In the genomic region with DNA sequence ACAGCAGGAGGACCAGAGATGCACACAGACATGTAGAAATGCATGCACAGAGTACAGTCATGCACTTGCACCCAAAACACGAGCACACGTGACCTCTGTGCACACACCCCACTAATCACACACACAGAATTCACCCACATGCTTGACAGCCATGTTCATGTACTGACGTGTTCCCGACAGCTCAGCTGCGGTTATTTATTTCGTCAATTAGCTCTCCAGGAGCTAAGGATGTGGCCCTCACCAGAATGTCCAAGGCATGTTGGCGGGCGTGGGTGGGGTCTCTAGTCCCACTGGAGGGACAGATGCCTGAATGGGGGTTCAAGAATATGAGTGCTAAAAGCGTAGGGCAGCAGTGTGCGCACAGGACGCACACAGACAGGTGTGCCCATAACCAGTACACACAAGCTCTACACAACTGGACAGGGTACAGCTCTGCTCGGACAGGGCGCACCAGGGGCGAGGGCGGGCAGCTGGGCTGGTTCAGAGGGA, we compare ENCODE assay signal across 8 cellular contexts. TPM values are rescaled to one million over a fixed set of nuclear protein-coding genes. Genes with fewer than 3 reads are reported as not detected.
DNase-seq lines count a peak whose midpoint lies in the region; ATAC-seq, FAIRE-seq and TF ChIP-seq lines count a peak whose summit lies in the region.

No MANE protein-coding gene starts in this region.

- peaks cover 20% of the 10 kb centered on the region for H3K79me2 ChIP-seq in keratinocyte (ENCODE audit: control insufficient read depth, insufficient read depth, low read length)

- H3K23ac ChIP-seq in IMR-90 (ENCODE audit: low read depth, low read length): peak overlapping the region; percentile 44; the same call in 1 of the 2 replicates

- H3K9ac ChIP-seq in IMR-90 (ENCODE audit: low read depth, low read length): no peak overlapping the region
- H3K9ac ChIP-seq in adipocyte (ENCODE audit: low read length): peak overlapping the region; percentile 88
- peak overlapping the region; percentile 80 for H3K9ac ChIP-seq in keratinocyte (ENCODE audit: control insufficient read depth, extremely low read depth, insufficient read depth, low read length)

- H3K4me3 ChIP-seq in IMR-90 (ENCODE audit: insufficient read depth, low read depth, low read length) (peak overlapping the region; percentile 8), adipocyte (ENCODE audit: low read length) (peak overlapping the region; percentile 87), keratinocyte (ENCODE audit: control insufficient read depth in 2 of 3, extremely low read depth in 1 of 3, insufficient read depth in 2 of 3, low read depth in 1 of 3, low read length in 3 of 3) (peak overlapping the region; percentile 89 to 94 (median 91)), stomach (peak overlapping the region; percentile 84 to 87 (median 86))

- H2AK5ac ChIP-seq in IMR-90 (ENCODE audit: low read depth, low read length): peak overlapping the region; percentile 54

- no peaks in the 10 kb centered on the region for H3K9me3 Mint-ChIP-seq in activated T-cell treated with anti-CD3 and anti-CD28 coated beads, Interleukin-2, amount 50 U/mL, for 4 hours

- TF ChIP-seq CTCF in IMR-90 (conservative IDR thresholded peaks at IDR 0.05; ENCODE audit: low read depth, low read length): no peak
- TF ChIP-seq CTCF in keratinocyte (optimal IDR thresholded peaks at IDR 0.05 in 1 of 3, IDR thresholded peaks at IDR 0.05 in 1 of 3, conservative IDR thresholded peaks at IDR 0.05 in 1 of 3; ENCODE audit: extremely low read depth in 1 of 3, insufficient read depth in 2 of 3, low read length in 3 of 3): no peak
- no peak for TF ChIP-seq CTCF in stomach (IDR thresholded peaks at IDR 0.05)

- POLR2A ChIA-PET in IMR-90 (lab: Charles Lee; ENCODE audit: unreplicated experiment): interaction anchor here (1.0 kb wide), 1 partner anchor 115 kb away, joined by 4 read pairs; a partner anchor contains a TSS

- no peak for DNase-seq in activated T-cell treated with anti-CD3 and anti-CD28 coated beads, Interleukin-2, amount 50 U/mL, for 4 hours
- DNase-seq in activated T-cell treated with anti-CD3 and anti-CD28 coated beads for 4 hours (no peak), IMR-90 (no peak), adipocyte (ENCODE audit: low read depth) (no peak), keratinocyte (ENCODE audit: low read depth, low spot score) (peak; percentile 81), stomach (no peak), GOT3 (lab: John Stamatoyannopoulos, UW) (no peak), SHP77 (lab: John Stamatoyannopoulos, UW) (no peak)

- dilution Hi-C loops in IMR-90 (cut with HindIII; ENCODE audit: low sequenced_read_pairs, unreplicated experiment): no loop called here
- dilution Hi-C loops in keratinocyte (cut with MboI; ENCODE audit: extremely low pct_ligation_motif_present, low sequenced_read_pairs): no loop called here

- peak overlapping the region; percentile 74 for H3K4ac ChIP-seq in IMR-90 (ENCODE audit: low read depth, low read length)

- BruUV-seq in IMR-90 (replicated peaks; lab: Mats Ljungman, UMichigan): no TSS peak

- peaks cover 27 to 38% of the 10 kb centered on the region in 2 experiments for H3K79me1 ChIP-seq in IMR-90 (ENCODE audit: low read depth in 1 of 2, low read length in 2 of 2)

- H3K4me2 ChIP-seq in IMR-90 (ENCODE audit: low read depth, low read length) (peak overlapping the region; percentile 68), keratinocyte (ENCODE audit: control insufficient read depth, extremely low read depth, insufficient read depth, low read depth, low read length) (peak overlapping the region; percentile 96)

- H3K4me3 Mint-ChIP-seq in activated T-cell treated with anti-CD3 and anti-CD28 coated beads, Interleukin-2, amount 50 U/mL, for 4 hours: peak overlapping the region; percentile 90

- H3K14ac ChIP-seq in IMR-90 (replicated peaks; ENCODE audit: low read depth, low read length): 0 out of 2 replicates have a peak overlapping the region, but pooled peaks have one; percentile 6

- peaks cover 11% of the 10 kb centered on the region; the same call in 1 of the 2 replicates for H4K20me1 ChIP-seq in IMR-90 (ENCODE audit: insufficient read depth, low read length)
- no peaks in the 10 kb centered on the region for H4K20me1 ChIP-seq in keratinocyte (ENCODE audit: control insufficient read depth, extremely low read depth, insufficient read depth, low read length)

- no peaks in the 10 kb centered on the region for H3K27me3 Mint-ChIP-seq in activated T-cell treated with anti-CD3 and anti-CD28 coated beads, Interleukin-2, amount 50 U/mL, for 4 hours (ENCODE audit: low read depth)

- CTCF ChIA-PET in IMR-90 (lab: Yijun Ruan, JAX): interaction anchor here (0.8 to 1.3 kb wide), 2 partner anchors 82 to 140 kb away, joined by 3 read pairs; a partner anchor contains a TSS

- TF ChIP-seq EP300 in stomach (IDR thresholded peaks at IDR 0.05): no peak

- peaks cover 25% of the 10 kb centered on the region for H3K36me3 Mint-ChIP-seq in activated T-cell treated with anti-CD3 and anti-CD28 coated beads, Interleukin-2, amount 50 U/mL, for 4 hours (ENCODE audit: insufficient read depth)

- H2BK5ac ChIP-seq in IMR-90 (ENCODE audit: low read depth, low read length, poor library complexity, severe bottlenecking): peak overlapping the region; percentile 20

- H3K9me3 ChIP-seq in IMR-90 (ENCODE audit: control insufficient read depth, insufficient read depth, low read length) (no peaks in the 10 kb centered on the region), adipocyte (ENCODE audit: control insufficient read depth, low read length) (no peaks in the 10 kb centered on the region), keratinocyte (ENCODE audit: control insufficient read depth, low read depth, low read length) (no peaks in the 10 kb centered on the region), stomach (no peaks in the 10 kb centered on the region)

- in situ Hi-C loops in IMR-90 (cut with MboI; ENCODE audit: low sequenced_read_pairs): no loop called here

- peak overlapping the region; percentile 14; the same call in 1 of the 2 replicates for H3K27ac ChIP-seq in IMR-90 (ENCODE audit: insufficient read depth, low read length)
- peak overlapping the region; percentile 91 for H3K27ac ChIP-seq in keratinocyte (ENCODE audit: control insufficient read depth, insufficient read depth, low read length)
- H3K27ac ChIP-seq in stomach: peak overlapping the region; percentile 87 to 90 (median 89)

- H4K91ac ChIP-seq in IMR-90 (ENCODE audit: insufficient read depth, low read depth, low read length): peak overlapping the region; percentile 76

- H2BK15ac ChIP-seq in IMR-90 (ENCODE audit: low read depth, low read length): no peak overlapping the region

- peak overlapping the region; percentile 91 for H4K5ac ChIP-seq in IMR-90 (ENCODE audit: low read depth, low read length)

- H3K9me1 ChIP-seq in IMR-90 (ENCODE audit: insufficient read depth, low read length) (peaks cover 17% of the 10 kb centered on the region), keratinocyte (ENCODE audit: control insufficient read depth, extremely low read depth, insufficient read depth, low read length) (no peaks in the 10 kb centered on the region)

- peak; percentile 67 for FAIRE-seq in keratinocyte (lab: Jason Lieb, UNC)

- H3K56ac ChIP-seq in IMR-90 (ENCODE audit: extremely low read depth, insufficient read depth, low read length): no peak overlapping the region

- H3K4me1 ChIP-seq in IMR-90 (ENCODE audit: control insufficient read depth, insufficient read depth, low read length) (peaks cover 27% of the 10 kb centered on the region), adipocyte (ENCODE audit: control insufficient read depth, insufficient read depth, low read length) (peaks cover 20% of the 10 kb centered on the region), keratinocyte (ENCODE audit: control insufficient read depth, extremely low read depth, insufficient read depth, low read length) (peaks cover 29% of the 10 kb centered on the region), stomach (peaks cover 33 to 64% (median 49%) of the 10 kb centered on the region in 4 donors)

- peak overlapping the region; percentile 68 for H2AK9ac ChIP-seq in IMR-90 (replicated peaks; ENCODE audit: low read depth, low read length, poor library complexity)

- H2BK20ac ChIP-seq in IMR-90 (ENCODE audit: low read depth, low read length): no peak overlapping the region

- intact Hi-C loops in IMR-90 (cut with micrococcal nuclease): loop anchor here (1.0 to 2.0 kb wide), 2 partner anchors 76 to 140 kb away; no protein-coding TSS in a partner anchor
- intact Hi-C loops in stomach (cut with DNase I; ENCODE audit: low total_unique reads): no loop called here

- no peak for TF ChIP-seq RAD21 in IMR-90 (IDR thresholded peaks at IDR 0.05; ENCODE audit: low read length)

- TF ChIP-seq POLR2A in IMR-90 (IDR thresholded peaks at IDR 0.05; ENCODE audit: low read depth, low read length): no peak
- no peak for TF ChIP-seq POLR2A in stomach (IDR thresholded peaks at IDR 0.05)

- H3K18ac ChIP-seq in IMR-90 (ENCODE audit: low read depth, low read length): no peak overlapping the region; the same call in 1 of the 2 replicates

- H4K8ac ChIP-seq in IMR-90 (ENCODE audit: low read depth in 2 of 2, low read length in 2 of 2): peak overlapping the region; percentile 91 to 94

- peak overlapping the region; percentile 19 for H2BK120ac ChIP-seq in IMR-90 (ENCODE audit: low read depth, low read length)

- ATAC-seq in activated T-cell treated with anti-CD3 and anti-CD28 coated beads, Interleukin-2, amount 50 U/mL, for 4 hours: peak; percentile 20 to 35
- no peak; the same call in 1 of the 2 replicates for ATAC-seq in IMR-90 (ENCODE audit: low read depth)

- no peaks in the 10 kb centered on the region for H3K27me3 ChIP-seq in IMR-90 (ENCODE audit: control insufficient read depth, insufficient read depth, low read length)
- H3K27me3 ChIP-seq in adipocyte (replicated peaks; ENCODE audit: control insufficient read depth, insufficient read depth, low read length): no peaks in the 10 kb centered on the region
- H3K27me3 ChIP-seq in keratinocyte (ENCODE audit: control insufficient read depth, extremely low read depth, insufficient read depth, low read length): no peaks in the 10 kb centered on the region
- H3K27me3 ChIP-seq in stomach: peaks cover 0 to 7% (median 0%) of the 10 kb centered on the region in 3 donors

- 80% methylated on average over 6 of the region's 15 CpGs; no CpG with 5 or more reads in 1 of the 2 experiments for WGBS in IMR-90 (ENCODE audit: extremely low coverage in 2 of 2, insufficient read length in 1 of 2), 2 experiments
- WGBS in stomach, 5 donors: 48 to 62% (median 55%) methylated on average over 14 to 15 of the region's 15 CpGs

- H3K36me3 ChIP-seq in IMR-90 (ENCODE audit: control insufficient read depth, insufficient read depth, low read length) (peaks cover 13% of the 10 kb centered on the region), adipocyte (ENCODE audit: control insufficient read depth, insufficient read depth, low read length, severe bottlenecking) (peaks cover 14% of the 10 kb centered on the region), keratinocyte (ENCODE audit: control insufficient read depth in 2 of 2, extremely low read depth in 1 of 2, insufficient read depth in 2 of 2, low read length in 2 of 2) (peaks cover 8 to 18% of the 10 kb centered on the region in 2 experiments), stomach (peaks cover 28 to 35% (median 28%) of the 10 kb centered on the region in 4 donors)

- H3K4me1 Mint-ChIP-seq in activated T-cell treated with anti-CD3 and anti-CD28 coated beads, Interleukin-2, amount 50 U/mL, for 4 hours (ENCODE audit: low read depth): peaks cover 61% of the 10 kb centered on the region

- H2AFZ ChIP-seq in IMR-90 (replicated peaks; ENCODE audit: low read length, poor library complexity) (peak overlapping the region; percentile 100), keratinocyte (ENCODE audit: control insufficient read depth, low read length) (peak overlapping the region; percentile 72)

RNA-seq across cellular contexts. Expression of a gene that starts 0.6 kb away (rescaled TPM):
- 100 to 1,000 TPM in 1 of 3 donors, 10 to 100 TPM in 2; 95.9 to 101 (median 98.7) TPM for total RNA-seq in activated T-cell treated with anti-CD3 and anti-CD28 coated beads, Interleukin-2, amount 50 U/mL, for 4 hours
- total RNA-seq in IMR-90 (2012; rRNA removed) (68.6 and 71.3 TPM in 2 replicates), stomach (10 to 100 TPM; 30.4 to 67.4 (median 39.7) TPM)
- polyA plus RNA-seq in IMR-90 (2012; rRNA removed) (38.5 and 43.5 TPM in 2 replicates), keratinocyte (24.5 to 32.8 TPM (median 30.5 TPM) in 3 replicates), stomach (10 to 100 TPM; 27.0 to 44.2 (median 39.6) TPM)
- 32.3 and 36.0 TPM in 2 replicates for polyA plus RNA-seq in IMR-90 (2012; cell fraction: cytosol; rRNA removed)
- polyA plus RNA-seq in IMR-90 (2012; cell fraction: nucleus; rRNA removed; ENCODE audit: low replicate concordance): 27.2 and 30.1 TPM in 2 replicates
- polyA plus RNA-seq in keratinocyte (2011; ENCODE audit: low read depth): 54.9 TPM
- polyA plus RNA-seq in keratinocyte (2011; cell fraction: cytosol; rRNA removed): 21.5 and 31.1 TPM in 2 replicates
- polyA plus RNA-seq in keratinocyte (2011; cell fraction: nucleus; rRNA removed): 50.0 and 51.9 TPM in 2 replicates
- 39.1 and 49.2 TPM in 2 replicates for polyA plus RNA-seq in keratinocyte (2012; ENCODE audit: low replicate concordance)
- 27.9 to 50.9 TPM (median 35.6 TPM) in 3 replicates for polyA minus RNA-seq in keratinocyte
- 28.2 TPM for polyA minus RNA-seq in keratinocyte (2011; cell fraction: cytosol; rRNA and poly(A)+ RNA removed)
- polyA minus RNA-seq in keratinocyte (2011; cell fraction: nucleus; rRNA and poly(A)+ RNA removed): 26.5 and 34.5 TPM in 2 replicates

RNA-seq across cellular contexts. Expression of a gene that starts 0.9 kb away (rescaled TPM):
- 10 to 100 TPM; 14.6 to 17.4 (median 16.8) TPM for total RNA-seq in activated T-cell treated with anti-CD3 and anti-CD28 coated beads, Interleukin-2, amount 50 U/mL, for 4 hours
- total RNA-seq in IMR-90 (2012; rRNA removed) (0.54 and 0.56 TPM in 2 replicates), stomach (10 to 100 TPM in 2 of 5 donors, 1 to 10 TPM in 3; 2.9 to 68.1 (median 9.4) TPM)
- polyA plus RNA-seq in IMR-90 (2012; rRNA removed) (4.0 and 4.1 TPM in 2 replicates), keratinocyte (0.45 to 0.93 TPM (median 0.75 TPM) in 3 replicates), stomach (1 to 10 TPM; 4.9 to 6.6 (median 6.3) TPM)
- 3.9 and 4.6 TPM in 2 replicates for polyA plus RNA-seq in IMR-90 (2012; cell fraction: cytosol; rRNA removed)
- 14.1 and 23.9 TPM in 2 replicates for polyA plus RNA-seq in IMR-90 (2012; cell fraction: nucleus; rRNA removed; ENCODE audit: low replicate concordance)
- polyA plus RNA-seq in keratinocyte (2011; ENCODE audit: low read depth): 2.7 TPM
- polyA plus RNA-seq in keratinocyte (2011; cell fraction: cytosol; rRNA removed): 0.55 and 1.0 TPM in 2 replicates
- 1.8 and 2.8 TPM in 2 replicates for polyA plus RNA-seq in keratinocyte (2011; cell fraction: nucleus; rRNA removed)
- polyA plus RNA-seq in keratinocyte (2012; ENCODE audit: low replicate concordance): 2.2 and 5.0 TPM in 2 replicates
- 0.23 to 1.7 TPM (median 0.64 TPM) in 3 replicates for polyA minus RNA-seq in keratinocyte
- not detected for polyA minus RNA-seq in keratinocyte (2011; cell fraction: cytosol; rRNA and poly(A)+ RNA removed)
- polyA minus RNA-seq in keratinocyte (2011; cell fraction: nucleus; rRNA and poly(A)+ RNA removed): 1.0 and 1.2 TPM in 2 replicates

RNA-seq across cellular contexts. Expression of a gene that starts 10.6 kb away (rescaled TPM):
- total RNA-seq in activated T-cell treated with anti-CD3 and anti-CD28 coated beads, Interleukin-2, amount 50 U/mL, for 4 hours: 10 to 100 TPM; 19.8 to 21.0 (median 20.2) TPM
- 6.4 and 6.5 TPM in 2 replicates for total RNA-seq in IMR-90 (2012; rRNA removed)
- 15.6 and 15.9 TPM in 2 replicates for polyA plus RNA-seq in IMR-90 (2012; rRNA removed)
- 7.2 and 13.4 TPM in 2 replicates for polyA plus RNA-seq in IMR-90 (2012; cell fraction: cytosol; rRNA removed)
- 50.2 and 83.0 TPM in 2 replicates for polyA plus RNA-seq in IMR-90 (2012; cell fraction: nucleus; rRNA removed; ENCODE audit: low replicate concordance)
- 2.4 to 4.4 TPM (median 3.8 TPM) in 3 replicates for polyA plus RNA-seq in keratinocyte
- polyA plus RNA-seq in keratinocyte (2011; ENCODE audit: low read depth): 1.6 TPM
- 2.5 and 4.4 TPM in 2 replicates for polyA plus RNA-seq in keratinocyte (2011; cell fraction: cytosol; rRNA removed)
- polyA plus RNA-seq in keratinocyte (2011; cell fraction: nucleus; rRNA removed): 12.8 and 17.8 TPM in 2 replicates
- 4.8 and 10.8 TPM in 2 replicates for polyA plus RNA-seq in keratinocyte (2012; ENCODE audit: low replicate concordance)
- 4.3 to 11.5 TPM (median 4.4 TPM) in 3 replicates for polyA minus RNA-seq in keratinocyte
- polyA minus RNA-seq in keratinocyte (2011; cell fraction: cytosol; rRNA and poly(A)+ RNA removed): 9.4 TPM
- polyA minus RNA-seq in keratinocyte (2011; cell fraction: nucleus; rRNA and poly(A)+ RNA removed): 7.5 and 7.9 TPM in 2 replicates
- total RNA-seq in stomach: 10 to 100 TPM in 2 of 5 donors, 1 to 10 TPM in 3; 6.1 to 12.1 (median 9.2) TPM
- 1 to 10 TPM; 3.5 to 7.6 (median 6.3) TPM for polyA plus RNA-seq in stomach

RNA-seq across cellular contexts. Expression of a gene that starts 24.1 kb away (rescaled TPM):
- 10 to 100 TPM; 48.8 to 59.4 (median 56.6) TPM for total RNA-seq in activated T-cell treated with anti-CD3 and anti-CD28 coated beads, Interleukin-2, amount 50 U/mL, for 4 hours
- total RNA-seq in IMR-90 (2012; rRNA removed) (16.7 and 18.3 TPM in 2 replicates), stomach (100 to 1,000 TPM in 1 of 5 donors, 10 to 100 TPM in 4; 20.9 to 107 (median 36.8) TPM)
- polyA plus RNA-seq in IMR-90 (2012; rRNA removed) (54.7 and 58.6 TPM in 2 replicates), keratinocyte (24.1 to 42.2 TPM (median 28.7 TPM) in 3 replicates), stomach (10 to 100 TPM; 17.7 to 60.5 (median 24.0) TPM)
- 19.8 and 55.6 TPM in 2 replicates for polyA plus RNA-seq in IMR-90 (2012; cell fraction: cytosol; rRNA removed)
- 178 and 412 TPM in 2 replicates for polyA plus RNA-seq in IMR-90 (2012; cell fraction: nucleus; rRNA removed; ENCODE audit: low replicate concordance)
- polyA plus RNA-seq in keratinocyte (2011; ENCODE audit: low read depth): 16.9 TPM
- polyA plus RNA-seq in keratinocyte (2011; cell fraction: cytosol; rRNA removed): 19.8 and 32.7 TPM in 2 replicates
- 61.6 and 80.2 TPM in 2 replicates for polyA plus RNA-seq in keratinocyte (2011; cell fraction: nucleus; rRNA removed)
- 21.7 and 23.1 TPM in 2 replicates for polyA plus RNA-seq in keratinocyte (2012; ENCODE audit: low replicate concordance)
- polyA minus RNA-seq in keratinocyte: 23.3 to 28.6 TPM (median 28.4 TPM) in 3 replicates
- 34.1 TPM for polyA minus RNA-seq in keratinocyte (2011; cell fraction: cytosol; rRNA and poly(A)+ RNA removed)
- 25.4 and 26.4 TPM in 2 replicates for polyA minus RNA-seq in keratinocyte (2011; cell fraction: nucleus; rRNA and poly(A)+ RNA removed)

RNA-seq across cellular contexts. Expression of a gene that starts 55.6 kb away (rescaled TPM):
- 1 to 10 TPM; 2.6 to 3.9 (median 3.2) TPM for total RNA-seq in activated T-cell treated with anti-CD3 and anti-CD28 coated beads, Interleukin-2, amount 50 U/mL, for 4 hours
- 0.18 and 0.28 TPM in 2 replicates for total RNA-seq in IMR-90 (2012; rRNA removed)
- polyA plus RNA-seq in IMR-90 (2012; rRNA removed): 0.09 and 0.11 TPM in 2 replicates
- polyA plus RNA-seq in IMR-90 (2012; cell fraction: cytosol; rRNA removed): 0.04 and 0.11 TPM in 2 replicates
- 1.0 and 2.4 TPM in 2 replicates for polyA plus RNA-seq in IMR-90 (2012; cell fraction: nucleus; rRNA removed; ENCODE audit: low replicate concordance)
- 0.06 to 0.08 TPM (median 0.06 TPM) in 3 replicates for polyA plus RNA-seq in keratinocyte
- polyA plus RNA-seq in keratinocyte (2011; ENCODE audit: low read depth): not detected
- not detected in 2 replicates for polyA plus RNA-seq in keratinocyte (2011; cell fraction: cytosol; rRNA removed)
- polyA plus RNA-seq in keratinocyte (2011; cell fraction: nucleus; rRNA removed): 0.45 and 0.65 TPM in 2 replicates
- 0.34 TPM in 1 of 2 replicates, not detected in the other for polyA plus RNA-seq in keratinocyte (2012; ENCODE audit: low replicate concordance)
- polyA minus RNA-seq in keratinocyte: 0.33 to 0.58 TPM (median 0.56 TPM) in 3 replicates
- not detected for polyA minus RNA-seq in keratinocyte (2011; cell fraction: cytosol; rRNA and poly(A)+ RNA removed)
- polyA minus RNA-seq in keratinocyte (2011; cell fraction: nucleus; rRNA and poly(A)+ RNA removed): 0.93 and 0.95 TPM in 2 replicates
- total RNA-seq in stomach: 1 to 10 TPM in 1 of 5 donors, not detected in 4; 1.7 TPM
- 1 to 10 TPM in 2 of 3 donors, under 1 TPM in 1; 0.62 to 3.4 (median 1.4) TPM for polyA plus RNA-seq in stomach

Comparison
In these comparisons a context has a peak if more than half of its experiments do, and no peak if none do; other contexts are left out.
1. H3K27ac ChIP-seq: peak in every context shown above with its lines; median percentile 91 in keratinocyte; 89 in stomach; 14 in IMR-90.
2. H3K4me3 ChIP-seq: peak in every context shown above with its lines; median percentile 91 in keratinocyte; 87 in adipocyte; 86 in stomach; 8 in IMR-90.